In genomic region chr20:17856024-17856564, GRCh38 we compare ENCODE assay signal across 1 cellular context.
TF ChIP-seq lines count a peak whose summit lies in the region.

No MANE protein-coding gene starts in this region.

TF ChIP-seq in HepG2, 621 proteins besides CTCF, POLR2A, EP300 and RAD21 (continued from another document and continues in another):
- TF ChIP-seq CERS6 (CRISPR knock-in tag; IDR thresholded peaks at IDR 0.05): no peak
- peak; percentile 94 for TF ChIP-seq MLX (CRISPR knock-in tag; IDR thresholded peaks at IDR 0.05)
- no peak for TF ChIP-seq IRF1 (CRISPR knock-in tag; IDR thresholded peaks at IDR 0.05; ENCODE audit: low read depth)
- TF ChIP-seq RORA (CRISPR knock-in tag; IDR thresholded peaks at IDR 0.05): no peak
- peak; percentile 87 for TF ChIP-seq MYC (CRISPR knock-in tag; IDR thresholded peaks at IDR 0.05; ENCODE audit: borderline replicate concordance)
- TF ChIP-seq TBX2 (CRISPR knock-in tag; IDR thresholded peaks at IDR 0.05; ENCODE audit: borderline replicate concordance): peak; percentile 98
- 0 out of 2 replicates have a peak, but pooled peaks have one; percentile 18 for TF ChIP-seq SMYD3 (CRISPR knock-in tag; IDR thresholded peaks at IDR 0.05)
- peak; percentile 58 for TF ChIP-seq ZFP36 (IDR thresholded peaks at IDR 0.05; ENCODE audit: borderline replicate concordance, low read depth, low read length, partially characterized antibody)
- peak; percentile 37; the same call in 1 of the 2 replicates for TF ChIP-seq RERE (CRISPR knock-in tag; IDR thresholded peaks at IDR 0.05; ENCODE audit: low read depth)
- peak; percentile 64; the same call in 1 of the 2 replicates for TF ChIP-seq ZNF264 (CRISPR knock-in tag; IDR thresholded peaks at IDR 0.05)
- peak; percentile 78; the same call in 1 of the 2 replicates for TF ChIP-seq ZNF362 (CRISPR knock-in tag; IDR thresholded peaks at IDR 0.05; ENCODE audit: borderline replicate concordance)
- peak; percentile 41; the same call in 1 of the 2 replicates for TF ChIP-seq GABPB1 (CRISPR knock-in tag; IDR thresholded peaks at IDR 0.05)
- TF ChIP-seq LCORL (IDR thresholded peaks at IDR 0.05): no peak
- peak; percentile 87 for TF ChIP-seq LCORL (CRISPR knock-in tag; IDR thresholded peaks at IDR 0.05)
- TF ChIP-seq SMAD9 (CRISPR knock-in tag; IDR thresholded peaks at IDR 0.05): no peak
- peak; percentile 78 for TF ChIP-seq TEAD3 (CRISPR knock-in tag; optimal IDR thresholded peaks at IDR 0.05; ENCODE audit: borderline replicate concordance)
- TF ChIP-seq U2AF2 (IDR thresholded peaks at IDR 0.05; ENCODE audit: low read depth, low read length): no peak
- TF ChIP-seq ELF1 (CRISPR knock-in tag; IDR thresholded peaks at IDR 0.05): 0 out of 2 replicates have a peak, but pooled peaks have one; percentile 40
- TF ChIP-seq ZNF350 (CRISPR knock-in tag; IDR thresholded peaks at IDR 0.05; ENCODE audit: borderline replicate concordance, low read depth): peak; percentile 73; the same call in 1 of the 2 replicates
- TF ChIP-seq KMT2B (CRISPR knock-in tag; IDR thresholded peaks at IDR 0.05): peak; percentile 45; the same call in 1 of the 2 replicates
- TF ChIP-seq ZNF646 (CRISPR knock-in tag; IDR thresholded peaks at IDR 0.05): 0 out of 2 replicates have a peak, but pooled peaks have one; percentile 66
- TF ChIP-seq ZNF407 (CRISPR knock-in tag; IDR thresholded peaks at IDR 0.05; ENCODE audit: not compliant biosample characterization): no peak
- peak; percentile 87 for TF ChIP-seq HNF4A (CRISPR knock-in tag; IDR thresholded peaks at IDR 0.05)
- peak; percentile 66; the same call in 1 of the 2 replicates for TF ChIP-seq ZBTB20 (CRISPR knock-in tag; IDR thresholded peaks at IDR 0.05; ENCODE audit: borderline replicate concordance, low read depth)
- TF ChIP-seq YEATS4 (CRISPR knock-in tag; IDR thresholded peaks at IDR 0.05; ENCODE audit: borderline replicate concordance): peak; percentile 67; the same call in 1 of the 2 replicates
- peak; percentile 99 for TF ChIP-seq TFE3 (CRISPR knock-in tag; IDR thresholded peaks at IDR 0.05)
